Comparison of ENCODE assay signal across 1 cellular context in genomic region chr6:170295519-170296422, GRCh38.
A peak's percentile ranks its signal among the peaks of the same experiment; 100 is the strongest.
TF ChIP-seq lines count a peak whose summit lies in the region.

No MANE protein-coding gene starts in this region.

TF ChIP-seq in K562, 482 proteins besides CTCF, POLR2A, EP300 and RAD21 (continued from another document):
- TF ChIP-seq MYC (IDR thresholded peaks at IDR 0.05; ENCODE audit: low read depth, low read length) (no peak), MYC (CRISPR knock-in tag; IDR thresholded peaks at IDR 0.05; ENCODE audit: borderline replicate concordance, low read depth) (no peak), ARID3A (IDR thresholded peaks at IDR 0.05; ENCODE audit: borderline replicate concordance, low read depth, low read length) (no peak), HIVEP1 (CRISPR knock-in tag; IDR thresholded peaks at IDR 0.05) (no peak), ZBTB7A (IDR thresholded peaks at IDR 0.05; ENCODE audit: borderline replicate concordance, control insufficient read depth, low read depth, low read length) (peak; percentile 10; the same call in 1 of the 2 replicates), CXXC5 (CRISPR knock-in tag; IDR thresholded peaks at IDR 0.05) (peak; percentile 65), ZNF146 (CRISPR knock-in tag; IDR thresholded peaks at IDR 0.05; ENCODE audit: unreplicated experiment) (peak; percentile 13), FIP1L1 (IDR thresholded peaks at IDR 0.05; ENCODE audit: low read depth, low read length, poor library complexity, severe bottlenecking) (peak; percentile 25), BCOR (IDR thresholded peaks at IDR 0.05) (peak; percentile 49; the same call in 1 of the 2 replicates), HNRNPLL (IDR thresholded peaks at IDR 0.05; ENCODE audit: low read depth, low read length, poor library complexity, severe bottlenecking) (peak; percentile 76), MNT (conservative IDR thresholded peaks at IDR 0.05) (peak in 1 of 2 experiments; percentile 48; a peak in 2 of 4 replicates), RBM14 (IDR thresholded peaks at IDR 0.05; ENCODE audit: borderline replicate concordance, insufficient read depth, low read depth, low read length) (0 out of 2 replicates have a peak, but pooled peaks have one; percentile 81), ZNF436 (CRISPR knock-in tag; IDR thresholded peaks at IDR 0.05) (peak; percentile 76)
